Comparison of ENCODE assay signal across 8 cellular contexts in the genomic region with DNA sequence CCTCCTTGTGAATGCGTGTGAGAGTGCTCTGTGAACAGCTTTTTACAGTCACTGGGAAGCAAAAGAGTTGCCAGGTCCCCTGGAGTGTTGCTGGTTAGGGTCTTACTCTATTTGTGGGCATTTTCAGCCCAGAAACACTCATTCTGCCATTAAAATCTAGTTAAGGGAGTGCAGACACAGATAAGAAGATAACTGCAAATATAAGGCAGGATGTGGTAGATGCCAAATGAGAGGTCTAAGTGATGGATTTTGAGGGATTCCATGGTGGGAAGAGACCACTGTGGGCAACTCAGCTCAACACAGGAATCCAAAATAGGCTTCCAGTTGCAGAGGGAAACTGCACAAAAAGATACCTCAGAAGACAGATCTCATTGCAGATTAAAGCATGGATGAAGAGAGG. TPM values are rescaled to one million over a fixed set of nuclear protein-coding genes. Genes with fewer than 3 reads are reported as not detected.
"Had no signal": no experiment of that assay in that cellular context is flagged by ENCODE, and none has a peak within 500 bp of the region (broad histone marks: within the 10 kb centered on the region; RNA-seq: fewer than 3 reads in every experiment).

No MANE protein-coding gene starts in this region.

- FAIRE-seq: HepG2, HTR-8/SVneo, K562 had no signal

- H3K27ac ChIP-seq: HL-60 had no signal

- DNase-seq: IMR-90 had no signal

- H3K4me3 ChIP-seq: K562 had no signal

- ATAC-seq: HepG2, K562 had no signal

RNA-seq across cellular contexts. Expression of gene KL, which starts 54.5 kb away (rescaled TPM):
- total RNA-seq: HepG2, HT-29, HT1080, IMR-90, K562 had no signal
- polyA plus RNA-seq: HepG2, IgD-negative memory B cell, IMR-90, K562 had no signal
